ENCODE assay signal across 8 cellular contexts in the genomic region with DNA sequence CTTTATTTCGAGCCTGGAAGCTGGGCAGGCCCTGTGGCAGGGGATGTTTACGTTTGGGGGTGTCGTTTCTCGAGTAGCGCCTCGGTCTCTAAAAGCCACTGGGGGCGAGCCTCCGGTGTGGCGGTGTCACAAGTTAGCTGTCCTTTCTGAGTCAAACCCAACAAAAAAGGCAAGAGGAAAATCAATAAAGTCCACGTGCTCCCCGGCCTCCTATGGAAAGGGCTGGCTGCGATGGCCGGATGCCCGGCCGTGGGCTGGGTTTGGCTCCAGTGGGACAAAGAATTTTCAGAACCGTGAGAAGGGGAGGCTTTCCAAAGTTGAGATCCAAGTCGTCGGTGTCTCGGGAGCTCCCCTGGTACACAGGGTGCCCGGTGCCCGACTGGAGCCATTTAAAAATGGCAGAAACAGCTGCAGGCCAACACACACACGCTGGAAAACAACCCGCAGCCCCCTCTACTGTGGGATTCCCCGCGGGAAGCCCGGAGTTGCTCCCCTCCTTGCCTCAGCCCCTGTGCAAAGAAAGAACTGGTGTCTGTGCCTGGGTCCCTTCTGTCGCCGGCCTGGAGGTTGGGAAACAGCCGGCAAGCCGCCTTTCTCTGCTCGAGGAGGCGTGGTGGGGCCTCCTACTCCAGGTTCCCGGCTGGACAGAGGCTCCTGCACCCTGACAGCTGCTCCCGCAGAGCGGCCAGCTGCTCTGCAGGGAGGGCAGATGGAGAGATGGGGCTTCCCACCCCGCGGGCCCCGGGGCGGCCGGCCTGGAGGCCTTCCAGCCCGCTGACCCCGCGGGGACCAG. TPM values are rescaled to one million over a fixed set of nuclear protein-coding genes. Genes with fewer than 3 reads are reported as not detected.
DNase-seq lines count a peak whose midpoint lies in the region; ATAC-seq and FAIRE-seq lines count a peak whose summit lies in the region.

No MANE protein-coding gene starts in this region.

- H3K9me3 ChIP-seq in SJCRH30 (replicated peaks) (no peaks in the 10 kb centered on the region), ectodermal cell (ENCODE audit: control insufficient read depth, low read length) (no peaks in the 10 kb centered on the region)

- no peak for FAIRE-seq in HTR-8/SVneo (lab: Jason Lieb, UNC)

- H3K4me3 Mint-ChIP-seq in stimulated activated naive B cell treated with anti-CD40 and anti-IgM and Interleukin-4, amounts not matched to agents 10 μg/mL and 1 μg/mL and 100 μg/mL, for 72 hours, result peak overlapping the region; percentile 90 to 95

- no peaks in the 10 kb centered on the region for H3K36me3 ChIP-seq in SJCRH30
- no peaks in the 10 kb centered on the region for H3K36me3 ChIP-seq in ectodermal cell (ENCODE audit: control insufficient read depth, insufficient read depth, low read length)

- H3K4me3 ChIP-seq in SJCRH30 (peak overlapping the region; percentile 75), ectodermal cell (ENCODE audit: insufficient read depth, low read depth, low read length) (peak overlapping the region; percentile 84)

- peaks cover 7% of the 10 kb centered on the region; the same call in 1 of the 2 replicates for H3K4me1 ChIP-seq in SJCRH30
- H3K4me1 ChIP-seq in ectodermal cell (ENCODE audit: control insufficient read depth, insufficient read depth, low read length), result peaks cover 6% of the 10 kb centered on the region

- H3K36me3 Mint-ChIP-seq in stimulated activated naive B cell treated with anti-CD40 and anti-IgM and Interleukin-4, amounts not matched to agents 10 μg/mL and 1 μg/mL and 100 μg/mL, for 72 hours, result peaks cover 13 to 34% of the 10 kb centered on the region in 2 donors

- H3K9me3 Mint-ChIP-seq in stimulated activated naive B cell treated with anti-CD40 and anti-IgM and Interleukin-4, amounts not matched to agents 10 μg/mL and 1 μg/mL and 100 μg/mL, for 72 hours, result peaks cover 0 to 3% of the 10 kb centered on the region in 2 donors

- peak overlapping the region; percentile 98 for H3K27ac Mint-ChIP-seq in stimulated activated naive B cell treated with anti-CD40 and anti-IgM and Interleukin-4, amounts not matched to agents 10 μg/mL and 1 μg/mL and 100 μg/mL, for 72 hours

- peak; percentile 74 for ATAC-seq in left lobe of liver
- peak; percentile 40 to 44 for ATAC-seq in stimulated activated naive B cell treated with anti-CD40 and anti-IgM and Interleukin-4, amounts not matched to agents 10 μg/mL and 1 μg/mL and 100 μg/mL, for 72 hours (replicated peaks)

- H3K27me3 ChIP-seq in SJCRH30 (no peaks in the 10 kb centered on the region), ectodermal cell (ENCODE audit: control insufficient read depth, insufficient read depth, low read length, poor library complexity, severe bottlenecking) (peaks cover 20% of the 10 kb centered on the region)

- WGBS in ectodermal cell, 2 experiments, result 13 to 15% methylated on average over 43 of the region's 43 CpGs

- H3K27ac ChIP-seq in SJCRH30 (peak overlapping the region; percentile 75), ectodermal cell (ENCODE audit: insufficient read depth, low read depth, low read length, poor library complexity, severe bottlenecking) (peak overlapping the region; percentile 74)

- H3K4me1 Mint-ChIP-seq in stimulated activated naive B cell treated with anti-CD40 and anti-IgM and Interleukin-4, amounts not matched to agents 10 μg/mL and 1 μg/mL and 100 μg/mL, for 72 hours, result peaks cover 37 to 70% of the 10 kb centered on the region in 2 donors

- DNase-seq in DMS53 treated with DMSO at 0.1 percent for 48 hours (lab: John Stamatoyannopoulos, UW; ENCODE audit: unreplicated experiment) (peak; percentile 40), HTR-8/SVneo (ENCODE audit: insufficient read length, low spot score) (peak; percentile 50), SJCRH30 (peak; percentile 90 to 92), left lobe of liver (ENCODE audit: low spot score) (peak; percentile 94), SKM-1 treated with dmso at 0.1 percent for 144 hours (lab: John Stamatoyannopoulos, UW; ENCODE audit: unreplicated experiment) (no peak), NCI-H1930 (lab: John Stamatoyannopoulos, UW) (no peak)
- peak; percentile 60 for DNase-seq in stimulated activated naive B cell treated with anti-CD40 and anti-IgM and Interleukin-4, amounts not matched to agents 10 μg/mL and 1 μg/mL and 100 μg/mL, for 72 hours

- H3K27me3 Mint-ChIP-seq in stimulated activated naive B cell treated with anti-CD40 and anti-IgM and Interleukin-4, amounts not matched to agents 10 μg/mL and 1 μg/mL and 100 μg/mL, for 72 hours, result no peaks in the 10 kb centered on the region

RNA-seq across cellular contexts. Expression of gene BCL7A, which starts 1.9 kb away (rescaled TPM):
- total RNA-seq in SJCRH30 (2014; rRNA removed; shearing (Covaris generic)), result 11.1 and 14.4 TPM in 2 replicates
- 43.6 TPM for polyA plus RNA-seq in ectodermal cell (2013, experiment 1 of 4)
- 39.5 TPM for polyA plus RNA-seq in ectodermal cell (2013, experiment 2 of 4)
- polyA plus RNA-seq in ectodermal cell (2013, experiment 3 of 4), result 31.9 TPM
- polyA plus RNA-seq in ectodermal cell (2013, experiment 4 of 4), result 33.7 TPM
- total RNA-seq in left lobe of liver, result 5.2 TPM

RNA-seq across cellular contexts. Expression of gene MLXIP, which starts 55.0 kb away (rescaled TPM):
- 21.1 and 23.2 TPM in 2 replicates for total RNA-seq in SJCRH30 (2014; rRNA removed; shearing (Covaris generic))
- polyA plus RNA-seq in ectodermal cell (2013, experiment 1 of 4), result 15.6 TPM
- polyA plus RNA-seq in ectodermal cell (2013, experiment 2 of 4), result 16.9 TPM
- polyA plus RNA-seq in ectodermal cell (2013, experiment 3 of 4), result 12.9 TPM
- 17.3 TPM for polyA plus RNA-seq in ectodermal cell (2013, experiment 4 of 4)
- 19.0 TPM for total RNA-seq in left lobe of liver

Comparison
In these comparisons a context has a peak if more than half of its experiments do, and no peak if none do; other contexts are left out.
1. DNase-seq: peak in DMS53 treated with DMSO at 0.1 percent for 48 hours (single experiment), HTR-8/SVneo (single experiment), SJCRH30 (2 of 2), left lobe of liver (single experiment) and stimulated activated naive B cell treated with anti-CD40 and anti-IgM and Interleukin-4, amounts not matched to agents 10 μg/mL and 1 μg/mL and 100 μg/mL, for 72 hours (single experiment); none in SKM-1 treated with dmso at 0.1 percent for 144 hours (single experiment) and NCI-H1930 (0 of 2).